In genomic region chr5:96661101-96661840, GRCh38 we compare ENCODE assay signal across 8 cellular contexts. TPM values are rescaled to one million over a fixed set of nuclear protein-coding genes. Genes with fewer than 3 reads are reported as not detected.
DNase-seq lines count a peak whose midpoint lies in the region; ATAC-seq, FAIRE-seq and TF ChIP-seq lines count a peak whose summit lies in the region.

No MANE protein-coding gene starts in this region.

- H3K27me3 ChIP-seq in RWPE2 (ENCODE audit: insufficient read depth, poor library complexity, severe bottlenecking) (no peaks in the 10 kb centered on the region), GM12878 (replicated peaks in 1 of 2; ENCODE audit: control insufficient read depth in 2 of 2, insufficient read depth in 2 of 2, low read length in 1 of 2) (no peaks in the 10 kb centered on the region; a peak in 1 of 4 replicates), spleen (replicated peaks in 1 of 7) (no peaks in the 10 kb centered on the region)

- FAIRE-seq in GM12878 (lab: Jason Lieb, UNC): peak; percentile 35

- H3K4me1 ChIP-seq in RWPE2 (ENCODE audit: insufficient read depth, poor library complexity, severe bottlenecking): peaks cover 48% of the 10 kb centered on the region
- H3K4me1 ChIP-seq in GM12878 (ENCODE audit: control insufficient read depth, insufficient read depth, low read length): peaks cover 12% of the 10 kb centered on the region
- H3K4me1 ChIP-seq in spleen: peaks cover 3 to 73% (median 37%) of the 10 kb centered on the region in 6 donors

- peak overlapping the region; percentile 89 for H3K4me2 ChIP-seq in GM12878 (ENCODE audit: control insufficient read depth, insufficient read depth)

- H3K9me3 ChIP-seq in RWPE2 (ENCODE audit: severe bottlenecking) (no peaks in the 10 kb centered on the region), GM12878 (replicated peaks; ENCODE audit: control insufficient read depth, insufficient read depth, low read length) (no peaks in the 10 kb centered on the region), spleen (no peaks in the 10 kb centered on the region)

- H3K4me3 ChIP-seq in RWPE2 (ENCODE audit: severe bottlenecking) (peak overlapping the region; percentile 62), GM12878 (peak overlapping the region; percentile 75), spleen (peak overlapping the region; percentile 80 to 98 (median 91))

- WGBS in GM12878 (ENCODE audit: insufficient coverage, insufficient replicate concordance, low lambda C conversion rate, missing lambda C conversion rate): under 1% methylated on average over 16 of the region's 20 CpGs
- 1 to 7% (median 4%) methylated on average over 20 of the region's 20 CpGs for WGBS in spleen, 5 donors

- peaks cover 21% of the 10 kb centered on the region for H3K36me3 ChIP-seq in RWPE2 (ENCODE audit: low read depth)
- H3K36me3 ChIP-seq in GM12878 (ENCODE audit: control insufficient read depth in 2 of 2, insufficient read depth in 2 of 2, low read length in 1 of 2): no peaks in the 10 kb centered on the region
- H3K36me3 ChIP-seq in spleen: no peaks in the 10 kb centered on the region

- POLR2A ChIA-PET in GM12878 (lab: Charles Lee): interaction anchor here (0.6 to 1.2 kb wide), 5 partner anchors 24 to 521 kb away, joined by 3 to 9 read pairs (median 4); no protein-coding TSS in a partner anchor

- TF ChIP-seq CTCF in RWPE2 (IDR thresholded peaks at IDR 0.05; ENCODE audit: poor library complexity, severe bottlenecking): no peak
- no peak for TF ChIP-seq CTCF in GM12878 (IDR thresholded peaks at IDR 0.05 in 2 of 3, conservative IDR thresholded peaks at IDR 0.05 in 1 of 3; ENCODE audit: control insufficient read depth in 2 of 3, extremely low read depth in 1 of 3, insufficient read depth in 1 of 3, low read depth in 3 of 3, low read length in 3 of 3)
- TF ChIP-seq CTCF in spleen (IDR thresholded peaks at IDR 0.05 in 8 of 11, conservative IDR thresholded peaks at IDR 0.05 in 3 of 11): no peak

- RAD21 ChIA-PET in GM12878 (lab: Charles Lee; ENCODE audit: unreplicated experiment): interaction anchor here (1.1 to 2.5 kb wide), 5 partner anchors 23 to 207 kb away, joined by 3 to 14 read pairs (median 5); no protein-coding TSS in a partner anchor

- TF ChIP-seq POLR2A in GM12878 (IDR thresholded peaks at IDR 0.05; ENCODE audit: low read depth, low read length) (no peak), spleen (IDR thresholded peaks at IDR 0.05) (no peak)

- H3K79me2 ChIP-seq in GM12878 (ENCODE audit: control insufficient read depth, insufficient read depth, low read length): peaks cover 14% of the 10 kb centered on the region

- H2AFZ ChIP-seq in GM12878 (ENCODE audit: control insufficient read depth, low read depth, low read length): peak overlapping the region; percentile 95

- peak; percentile 22 for ATAC-seq in HG02981 (IDR thresholded peaks at IDR 0.05; ENCODE audit: unreplicated experiment)
- no peak for ATAC-seq in RWPE2 (ENCODE audit: low read depth)
- peak; percentile 13 for ATAC-seq in GM12878

- SMC1A ChIA-PET in GM12878 (lab: Charles Lee; ENCODE audit: uncharacterized antibody, unreplicated experiment): interaction anchor here (0.7 to 2.1 kb wide), 8 partner anchors 26 to 725 kb away, joined by 3 to 6 read pairs (median 3); no protein-coding TSS in a partner anchor

- in situ Hi-C loops in GM12878 (cut with MboI): no loop called here

- H3K27ac ChIP-seq in RWPE2 (ENCODE audit: poor library complexity, severe bottlenecking) (peak overlapping the region; percentile 91), GM12878 (ENCODE audit: control insufficient read depth, insufficient read depth) (peak overlapping the region; percentile 70), spleen (peak overlapping the region; percentile 94 to 99 (median 98))

- H3K9ac ChIP-seq in GM12878 (ENCODE audit: control insufficient read depth, insufficient read depth, low read length): peak overlapping the region; percentile 64

- no peaks in the 10 kb centered on the region for H4K20me1 ChIP-seq in GM12878 (ENCODE audit: control insufficient read depth, insufficient read depth)

- intact Hi-C loops in GM12878 (cut with micrococcal nuclease; ENCODE audit: unreplicated experiment): no loop called here
- intact Hi-C loops in spleen (cut with DNase I; ENCODE audit: low total_unique reads): no loop called here

- DNase-seq in NCI-H1417 (lab: John Stamatoyannopoulos, UW): peak; percentile 31 to 54 (median 42)
- no peak for DNase-seq in NCI-H1417 treated with DMSO at 0.1 percent for 48 hours (lab: John Stamatoyannopoulos, UW)
- DNase-seq in RWPE2 (ENCODE audit: low spot score): no peak
- peak; percentile 26 for DNase-seq in GM12878 (ENCODE audit: low read depth, low spot score)
- peak; percentile 18 for DNase-seq in iPS-NIHi7 (ENCODE audit: extremely low spot score)
- DNase-seq in spleen: peak; percentile 78
- DNase-seq in NCI-H128 (lab: John Stamatoyannopoulos, UW; ENCODE audit: unreplicated experiment): no peak

- CTCF ChIA-PET in GM12878 (lab: Yijun Ruan, JAX): interaction anchor here (0.5 to 1.5 kb wide), 4 partner anchors 23 to 841 kb away, joined by 3 to 5 read pairs (median 4); no protein-coding TSS in a partner anchor

- peak in 1 of 2 experiments; percentile 18; a peak in 1 of 4 replicates for TF ChIP-seq EP300 in GM12878 (IDR thresholded peaks at IDR 0.05; ENCODE audit: borderline replicate concordance in 1 of 2, control insufficient read depth in 1 of 2, low read depth in 2 of 2, low read length in 2 of 2)

- no TSS peak for BruUV-seq in GM12878 (replicated peaks; lab: Mats Ljungman, UMichigan)

- TF ChIP-seq RAD21 in GM12878 (IDR thresholded peaks at IDR 0.05; ENCODE audit: insufficient read depth, low read depth, low read length): no peak

TF ChIP-seq in GM12878, 131 proteins besides CTCF, POLR2A, EP300 and RAD21 (continues in another document):
- TF ChIP-seq ZBTB4 (CRISPR knock-in tag; IDR thresholded peaks at IDR 0.05) (no peak), SREBF2 (IDR thresholded peaks at IDR 0.05; ENCODE audit: low read length) (no peak), ETV6 (conservative IDR thresholded peaks at IDR 0.05 in 1 of 2, IDR thresholded peaks at IDR 0.05 in 1 of 2; ENCODE audit: borderline replicate concordance in 1 of 2, low read depth in 1 of 2) (0 out of 4 replicates have a peak, but pooled peaks of 1 of the 2 experiments have one; percentile 21), SMC3 (IDR thresholded peaks at IDR 0.05; ENCODE audit: borderline replicate concordance, low read length) (peak; percentile 4; the same call in 1 of the 2 replicates), PBX3 (IDR thresholded peaks at IDR 0.05; ENCODE audit: insufficient replicate concordance, low read depth, low read length) (no peak), HDGF (IDR thresholded peaks at IDR 0.05) (no peak), EED (IDR thresholded peaks at IDR 0.05; ENCODE audit: low read depth) (no peak)

RNA-seq across cellular contexts. Expression of gene CAST, which starts 0.9 kb away (rescaled TPM):
- total RNA-seq in GM12878 (2013; cell fraction: nucleolus; rRNA removed): 167 and 177 TPM in 2 replicates
- total RNA-seq in GM12878 (2014; rRNA removed) (47.7 and 57.0 TPM in 2 replicates), GM12878 (2014; rRNA removed; fragmentation: Illumina TruSeq; extraction: Trizol) (112 and 113 TPM in 2 replicates), GM12878 (2021) (116 and 122 TPM in 2 replicates), spleen (100 to 1,000 TPM; 158 to 233 (median 197) TPM)
- 30.2 TPM for polyA plus RNA-seq in GM12878 (2011; ENCODE audit: low read depth)
- polyA plus RNA-seq in GM12878 (2011; rRNA removed) (47.5 and 60.9 TPM in 2 replicates), GM12878 (2014; fragmentation: Illumina TruSeq; extraction: Trizol) (138 and 140 TPM in 2 replicates), GM12878 (2014; fragmentation: Nextera tagmentation; extraction: Ambion mirVana) (10 to 100 TPM; 31.7 to 40.8 TPM), GM12878 (2014; rRNA removed) (47.4 and 55.1 TPM in 2 replicates), GM12878 (2016; fragmentation: Nextera tagmentation; extraction: Ambion mirVana) (10 to 100 TPM; 82.0 to 94.8 TPM), spleen (10 to 100 TPM; 30.0 to 48.3 (median 30.4) TPM)
- 23.8 and 28.7 TPM in 2 replicates for polyA plus RNA-seq in GM12878 (2011; cell fraction: cytosol; rRNA removed)
- polyA plus RNA-seq in GM12878 (2011; cell fraction: nucleus; rRNA removed): 55.4 and 59.6 TPM in 2 replicates
- 37.7 and 51.5 TPM in 2 replicates for polyA plus RNA-seq in GM12878 (2012)
- polyA minus RNA-seq in GM12878 (2011; rRNA and poly(A)+ RNA removed): 28.5 and 37.1 TPM in 2 replicates
- 24.3 and 25.9 TPM in 2 replicates for polyA minus RNA-seq in GM12878 (2011; cell fraction: cytosol; rRNA and poly(A)+ RNA removed)
- polyA minus RNA-seq in GM12878 (2011; cell fraction: nucleus; rRNA and poly(A)+ RNA removed): 53.8 and 74.5 TPM in 2 replicates

Comparison
In these comparisons a context has a peak if more than half of its experiments do, and no peak if none do; other contexts are left out.
1. DNase-seq: peak in NCI-H1417 (3 of 3), GM12878 (single experiment), iPS-NIHi7 (single experiment) and spleen (single experiment); none in NCI-H1417 treated with DMSO at 0.1 percent for 48 hours (single experiment), RWPE2 (single experiment) and NCI-H128 (single experiment).
2. Peak in every context shown above with its lines, with median percentiles within 50 percentile points of each other: H3K27ac ChIP-seq and H3K4me3 ChIP-seq.